ENCODE assay signal across 23 cellular contexts in genomic region chr11:16114978-16115871, GRCh38.
"Had no signal": no experiment of that assay in that cellular context is flagged by ENCODE, and none has a peak within 500 bp of the region (broad histone marks: within the 10 kb centered on the region; RNA-seq: fewer than 3 reads in every experiment).

No MANE protein-coding gene starts in this region.

- H3K36me3 ChIP-seq: esophagus squamous epithelium, upper lobe of right lung had no signal

- H3K27me3 Mint-ChIP-seq: activated CD4-positive, alpha-beta T cell treated with anti-CD3 and anti-CD28 coated beads, Interleukin-2, amount 10 ng/mL, durations not matched to agents 24 days and 14 days; activated CD8-positive, alpha-beta T cell treated with anti-CD3 and anti-CD28 coated beads for 36 hours; activated naive CD8-positive, alpha-beta T cell treated with anti-CD3 and anti-CD28 coated beads for 36 hours; activated T-helper 17 cell treated with anti-CD3 and anti-CD28 coated beads, Interleukin-2, amount 50 U/mL, for 72 hours; effector memory CD8-positive, alpha-beta T cell; naive B cell; stimulated activated naive CD8-positive, alpha-beta T cell treated with anti-CD3 and anti-CD28 coated beads, Interleukin-15, Interleukin-2, amounts not matched to agents 100 ng/mL and 50 ng/mL, for 24 hours; T-cell had no signal

- DNase-seq: activated CD4-positive, alpha-beta T cell treated with anti-CD3 and anti-CD28 coated beads, Interleukin-2, amount 10 ng/mL, durations not matched to agents 24 days and 14 days; activated CD8-positive, alpha-beta T cell treated with anti-CD3 and anti-CD28 coated beads for 36 hours; activated naive CD4-positive, alpha-beta T cell; activated naive CD8-positive, alpha-beta T cell treated with anti-CD3 and anti-CD28 coated beads for 36 hours; activated T-cell treated with anti-CD3 and anti-CD28 coated beads, Interleukin-2, amount 50 U/mL, for 1 hour; amygdala; caudate nucleus; effector memory CD8-positive, alpha-beta T cell; esophagus squamous epithelium; hypothalamus; kidney; mesenchymal stem cell; mucosa of descending colon; naive B cell; stimulated activated CD4-positive, alpha-beta T cell treated with anti-CD3 and anti-CD28 coated beads, Interleukin-15, amount 100 ng/mL, for 24 hours; stimulated activated CD4-positive, alpha-beta T cell treated with anti-CD3 and anti-CD28 coated beads, Interleukin-2, amount 100 ng/mL, for 48 hours; T-cell; T-helper 9 cell; testis; upper lobe of right lung had no signal

- H3K4me3 ChIP-seq: esophagus squamous epithelium, mucosa of descending colon, skin epidermis, testis, upper lobe of right lung had no signal

- H3K36me3 Mint-ChIP-seq: activated naive CD8-positive, alpha-beta T cell treated with anti-CD3 and anti-CD28 coated beads for 36 hours; naive B cell; T-cell had no signal

- H3K9me3 Mint-ChIP-seq: activated CD4-positive, alpha-beta T cell treated with anti-CD3 and anti-CD28 coated beads, Interleukin-2, amount 10 ng/mL, durations not matched to agents 24 days and 14 days; activated CD8-positive, alpha-beta T cell treated with anti-CD3 and anti-CD28 coated beads for 36 hours had no signal

- H3K4me1 ChIP-seq: testis, upper lobe of right lung had no signal

- H3K27ac Mint-ChIP-seq: activated CD4-positive, alpha-beta T cell treated with anti-CD3 and anti-CD28 coated beads, Interleukin-2, amount 10 ng/mL, durations not matched to agents 24 days and 14 days; activated CD8-positive, alpha-beta T cell treated with anti-CD3 and anti-CD28 coated beads for 36 hours; activated naive CD8-positive, alpha-beta T cell treated with anti-CD3 and anti-CD28 coated beads for 36 hours; activated T-helper 17 cell treated with anti-CD3 and anti-CD28 coated beads, Interleukin-2, amount 50 U/mL, for 72 hours; effector memory CD8-positive, alpha-beta T cell; naive B cell; stimulated activated naive CD8-positive, alpha-beta T cell treated with anti-CD3 and anti-CD28 coated beads, Interleukin-15, Interleukin-2, amounts not matched to agents 100 ng/mL and 50 ng/mL, for 24 hours; T-cell had no signal

- H3K4me1 Mint-ChIP-seq: activated CD4-positive, alpha-beta T cell treated with anti-CD3 and anti-CD28 coated beads, Interleukin-2, amount 10 ng/mL, durations not matched to agents 24 days and 14 days; activated naive CD8-positive, alpha-beta T cell treated with anti-CD3 and anti-CD28 coated beads for 36 hours; activated T-helper 17 cell treated with anti-CD3 and anti-CD28 coated beads, Interleukin-2, amount 50 U/mL, for 72 hours; naive B cell; T-cell had no signal

- H3K27ac ChIP-seq: skin epidermis, testis, upper lobe of right lung had no signal

- ATAC-seq: activated CD8-positive, alpha-beta T cell treated with anti-CD3 and anti-CD28 coated beads for 36 hours; activated T-helper 17 cell treated with anti-CD3 and anti-CD28 coated beads, Interleukin-2, amount 50 U/mL, for 72 hours; effector memory CD8-positive, alpha-beta T cell; mucosa of descending colon; T-cell; upper lobe of right lung had no signal

- H3K4me3 Mint-ChIP-seq: activated CD4-positive, alpha-beta T cell treated with anti-CD3 and anti-CD28 coated beads, Interleukin-2, amount 10 ng/mL, durations not matched to agents 24 days and 14 days; activated CD8-positive, alpha-beta T cell treated with anti-CD3 and anti-CD28 coated beads for 36 hours; activated naive CD8-positive, alpha-beta T cell treated with anti-CD3 and anti-CD28 coated beads for 36 hours; activated T-helper 17 cell treated with anti-CD3 and anti-CD28 coated beads, Interleukin-2, amount 50 U/mL, for 72 hours; effector memory CD8-positive, alpha-beta T cell; naive B cell; stimulated activated naive CD8-positive, alpha-beta T cell treated with anti-CD3 and anti-CD28 coated beads, Interleukin-15, Interleukin-2, amounts not matched to agents 100 ng/mL and 50 ng/mL, for 24 hours; T-cell had no signal

- H3K9me3 ChIP-seq: esophagus squamous epithelium, mucosa of descending colon, testis, upper lobe of right lung had no signal

- H3K27me3 ChIP-seq: esophagus squamous epithelium, testis, upper lobe of right lung had no signal
